In genomic region chr19:4507804-4508203, GRCh38 we compare ENCODE assay signal across 1 cellular context.
TF ChIP-seq lines count a peak whose summit lies in the region.

No MANE protein-coding gene starts in this region.

TF ChIP-seq in K562, 482 proteins besides CTCF, POLR2A, EP300 and RAD21:
- TF ChIP-seq POLR2H (tag; IDR thresholded peaks at IDR 0.05; ENCODE audit: low read depth) (no peak), POLR2G (IDR thresholded peaks at IDR 0.05; ENCODE audit: low read depth, low read length) (peak; percentile 63; the same call in 1 of the 2 replicates)
TF ChIP-seq in K562: peak in this region for 1.
